Comparison of ENCODE assay signal across 9 cellular contexts in genomic region chr22:28917747-28918543, GRCh38. TPM values are rescaled to one million over a fixed set of nuclear protein-coding genes. Genes with fewer than 3 reads are reported as not detected.
DNase-seq lines count a peak whose midpoint lies in the region; ATAC-seq, FAIRE-seq and TF ChIP-seq lines count a peak whose summit lies in the region.
"Had no signal": no experiment of that assay in that cellular context is flagged by ENCODE, and none has a peak within 500 bp of the region (broad histone marks: within the 10 kb centered on the region; RNA-seq: fewer than 3 reads in every experiment).

No MANE protein-coding gene starts in this region.

- H3K27ac Mint-ChIP-seq in CD8-positive, alpha-beta memory T cell = no peak overlapping the region
- H3K27ac Mint-ChIP-seq: stimulated activated naive CD8-positive, alpha-beta T cell treated with anti-CD3 and anti-CD28 coated beads, Interleukin-15, Interleukin-2, amounts not matched to agents 100 ng/mL and 50 ng/mL, for 24 hours had no signal

- POLR2A ChIA-PET in HepG2 (lab: Yijun Ruan, JAX) = interaction anchor here (0.7 to 4.9 kb wide), 18 partner anchors 13 to 126 kb away, joined by 3 to 44 read pairs (median 3); partner anchors contain the start of gene ZNRF3
- POLR2A ChIA-PET in CD8-positive, alpha-beta memory T cell (lab: Charles Lee) = no interaction called here

- ATAC-seq in HepG2 (peak; percentile 72), upper lobe of right lung (peak; percentile 84), HG03045 (IDR thresholded peaks at IDR 0.05; ENCODE audit: unreplicated experiment) (no peak), GM18858 (IDR thresholded peaks at IDR 0.05; ENCODE audit: unreplicated experiment) (no peak)

- TF ChIP-seq EP300 in HepG2 (IDR thresholded peaks at IDR 0.05; ENCODE audit: low read depth in 2 of 2, low read length in 2 of 2) = peak in 1 of 2 experiments; percentile 91; a peak in 2 of 4 replicates
- TF ChIP-seq EP300 in HepG2 (CRISPR knock-in tag; IDR thresholded peaks at IDR 0.05; ENCODE audit: borderline replicate concordance) = peak; percentile 74; the same call in 1 of the 2 replicates

- H3K36me3 ChIP-seq in HepG2 (replicated peaks in 1 of 2; ENCODE audit: control insufficient read depth in 1 of 2, insufficient read depth in 2 of 2, low read length in 2 of 2) (peaks cover 5 to 6% of the 10 kb centered on the region in 2 experiments; a peak in 2 of 5 replicates), upper lobe of right lung (no peaks in the 10 kb centered on the region)
- H3K36me3 ChIP-seq in CD8-positive, alpha-beta memory T cell (ENCODE audit: insufficient read depth, low read length) = no peaks in the 10 kb centered on the region

- CTCF ChIA-PET in HepG2 (lab: Yijun Ruan, JAX; ENCODE audit: low intra/inter-chr PET ratio, low total read pairs) = no interaction called here
- CTCF ChIA-PET in CD8-positive, alpha-beta memory T cell (lab: Charles Lee) = no interaction called here

- peak overlapping the region in 1 of 7 donors; percentile 11 for H3K4me3 Mint-ChIP-seq in CD8-positive, alpha-beta memory T cell
- H3K4me3 Mint-ChIP-seq: stimulated activated naive CD8-positive, alpha-beta T cell treated with anti-CD3 and anti-CD28 coated beads, Interleukin-15, Interleukin-2, amounts not matched to agents 100 ng/mL and 50 ng/mL, for 24 hours had no signal

- H3K27me3 Mint-ChIP-seq in CD8-positive, alpha-beta memory T cell = peaks cover 3 to 28% of the 10 kb centered on the region in 2 donors

- H3K4me3 ChIP-seq in HepG2 (replicated peaks in 1 of 3; ENCODE audit: insufficient read depth in 1 of 3, low read depth in 2 of 3, low read length in 3 of 3) (peak overlapping the region in 1 of 3 experiments; percentile 44; a peak in 2 of 6 replicates), upper lobe of right lung (no peak overlapping the region)
- H3K4me3 ChIP-seq in CD8-positive, alpha-beta memory T cell (ENCODE audit: low read length) = no peak overlapping the region

- H4K20me1 ChIP-seq in HepG2 (ENCODE audit: insufficient read depth, low read length) = no peaks in the 10 kb centered on the region

- peak; percentile 23; the same call in 1 of the 2 replicates for TF ChIP-seq CTCF in HepG2 (CRISPR knock-in tag; IDR thresholded peaks at IDR 0.05)
- no peak for TF ChIP-seq CTCF in upper lobe of right lung (IDR thresholded peaks at IDR 0.05)

- H3K9ac ChIP-seq in HepG2 (ENCODE audit: insufficient read depth, low read depth, low read length) = peak overlapping the region; percentile 62

- peak; percentile 79 for FAIRE-seq in HepG2 (lab: Jason Lieb, UNC)

- H3K4me1 Mint-ChIP-seq in CD8-positive, alpha-beta memory T cell = no peaks in the 10 kb centered on the region

- H3K27me3 ChIP-seq in HepG2 (ENCODE audit: control insufficient read depth in 1 of 2, insufficient read depth in 2 of 2, low read length in 2 of 2) (no peaks in the 10 kb centered on the region), upper lobe of right lung (no peaks in the 10 kb centered on the region)
- peaks cover 3% of the 10 kb centered on the region for H3K27me3 ChIP-seq in CD8-positive, alpha-beta memory T cell (ENCODE audit: insufficient read depth, low read length, poor library complexity, severe bottlenecking)

- BruUV-seq in HepG2 (replicated peaks; lab: Mats Ljungman, UMichigan) = no TSS peak

- TF ChIP-seq POLR2A in HepG2 (IDR thresholded peaks at IDR 0.05; ENCODE audit: insufficient read depth in 1 of 2, low read depth in 2 of 2, low read length in 2 of 2) = 0 out of 4 replicates have a peak, but pooled peaks of 1 of the 2 experiments have one; percentile 18

- peak overlapping the region; percentile 81 for H3K27ac ChIP-seq in HepG2 (ENCODE audit: extremely low read length, insufficient read depth, low read length)
- peak overlapping the region; percentile 63 for H3K27ac ChIP-seq in upper lobe of right lung
- H3K27ac ChIP-seq in CD8-positive, alpha-beta memory T cell (ENCODE audit: low read depth, low read length) = no peak overlapping the region

- WGBS in HepG2 (ENCODE audit: low lambda C conversion rate) = 34% methylated on average over 10 of the region's 12 CpGs

- peaks cover 98% of the 10 kb centered on the region for H3K79me2 ChIP-seq in HepG2 (ENCODE audit: insufficient read depth, low read length)

- peaks cover 100% of the 10 kb centered on the region for H3K4me1 ChIP-seq in HepG2 (ENCODE audit: insufficient read depth, low read length)
- peaks cover 46% of the 10 kb centered on the region for H3K4me1 ChIP-seq in upper lobe of right lung
- H3K4me1 ChIP-seq in CD8-positive, alpha-beta memory T cell (ENCODE audit: insufficient read depth, low read length) = no peaks in the 10 kb centered on the region

- no peak overlapping the region for H2AFZ ChIP-seq in HepG2 (ENCODE audit: low read length)

- intact Hi-C loops in HepG2 (cut with micrococcal nuclease; ENCODE audit: unreplicated experiment) (loop anchor here (2.0 kb wide), 1 partner anchor 113 kb away; no protein-coding TSS in a partner anchor), upper lobe of right lung (cut with DNase I) (no loop called here)

- H3K9me3 Mint-ChIP-seq in CD8-positive, alpha-beta memory T cell = no peaks in the 10 kb centered on the region
- H3K9me3 Mint-ChIP-seq: stimulated activated naive CD8-positive, alpha-beta T cell treated with anti-CD3 and anti-CD28 coated beads, Interleukin-15, Interleukin-2, amounts not matched to agents 100 ng/mL and 50 ng/mL, for 24 hours had no signal

- in situ Hi-C loops in HepG2 (cut with HindIII; ENCODE audit: extremely low pct_ligation_motif_present, low pct_unique_long_range_greater_than_20kb) = loop anchor here (5.0 kb wide), 1 partner anchor 114 kb away; no protein-coding TSS in a partner anchor

- DNase-seq in NCI-H1417 (lab: John Stamatoyannopoulos, UW) = peak; percentile 51 to 76 (median 70)
- DNase-seq in astrocyte of the hippocampus (ENCODE audit: low read depth, low spot score) = peak; percentile 82
- DNase-seq in HepG2 (ENCODE audit: low spot score) = peak; percentile 86
- DNase-seq in upper lobe of right lung = peak; percentile 67
- no peak for DNase-seq in CD8-positive, alpha-beta memory T cell
- DNase-seq: HCEC 1CT had no signal

- H3K9me3 ChIP-seq in HepG2 (ENCODE audit: low read length) (no peaks in the 10 kb centered on the region), upper lobe of right lung (no peaks in the 10 kb centered on the region)
- no peaks in the 10 kb centered on the region for H3K9me3 ChIP-seq in CD8-positive, alpha-beta memory T cell (ENCODE audit: low read length)

- peak overlapping the region; percentile 63 for H3K4me2 ChIP-seq in HepG2 (ENCODE audit: low read depth, low read length)

- H3K36me3 Mint-ChIP-seq in CD8-positive, alpha-beta memory T cell = no peaks in the 10 kb centered on the region

- 0 out of 2 replicates have a peak, but pooled peaks have one; percentile 37 for TF ChIP-seq RAD21 in HepG2 (CRISPR knock-in tag; IDR thresholded peaks at IDR 0.05)

TF ChIP-seq in HepG2, 621 proteins besides CTCF, POLR2A, EP300 and RAD21 (continues in another document):
- TF ChIP-seq SATB2 (CRISPR knock-in tag; IDR thresholded peaks at IDR 0.05) (no peak), ZNF256 (CRISPR knock-in tag; conservative IDR thresholded peaks at IDR 0.05) (0 out of 2 replicates have a peak, but pooled peaks have one; percentile 15), ZNF691 (CRISPR knock-in tag; IDR thresholded peaks at IDR 0.05; ENCODE audit: borderline replicate concordance, low read depth) (no peak), PAF1 (CRISPR knock-in tag; IDR thresholded peaks at IDR 0.05) (no peak), PRPF4 (IDR thresholded peaks at IDR 0.05; ENCODE audit: low read depth, low read length, poor library complexity, severe bottlenecking) (peak; percentile 24), JUNB (CRISPR knock-in tag; IDR thresholded peaks at IDR 0.05; ENCODE audit: borderline replicate concordance) (peak; percentile 52; the same call in 1 of the 2 replicates), ASH2L (IDR thresholded peaks at IDR 0.05; ENCODE audit: insufficient read length, low read depth, low read length) (peak; percentile 36)

RNA-seq across cellular contexts. Expression of gene ZNRF3, which starts 34.6 kb away (rescaled TPM):
- total RNA-seq in HepG2 (2016; rRNA removed; fragmentation: Illumina TruSeq; extraction: Trizol) = 17.6 and 36.7 TPM in 2 replicates
- 6.8 and 7.3 TPM in 2 replicates for total RNA-seq in HepG2 (2016; cell fraction: cytosol; rRNA removed; fragmentation: Illumina TruSeq; extraction: Trizol; ENCODE audit: low read depth)
- total RNA-seq in HepG2 (2016; cell fraction: insoluble cytoplasmic fraction; rRNA removed; fragmentation: Illumina TruSeq; extraction: Trizol) = 15.3 and 36.6 TPM in 2 replicates
- total RNA-seq in HepG2 (2016; cell fraction: membrane; rRNA removed; fragmentation: Illumina TruSeq; extraction: Trizol) = 18.5 and 19.0 TPM in 2 replicates
- total RNA-seq in HepG2 (2016; cell fraction: nucleus; rRNA removed; fragmentation: Illumina TruSeq; extraction: Trizol) = 35.5 and 42.6 TPM in 2 replicates
- polyA plus RNA-seq in HepG2 (2011; rRNA removed) = 17.4 and 20.3 TPM in 2 replicates
- polyA plus RNA-seq in HepG2 (2011; cell fraction: cytosol; rRNA removed) = 12.9 and 24.5 TPM in 2 replicates
- 30.8 and 41.2 TPM in 2 replicates for polyA plus RNA-seq in HepG2 (2011; cell fraction: nucleus; rRNA removed)
- 19.0 and 20.9 TPM in 2 replicates for polyA plus RNA-seq in HepG2 (2012)
- 3.0 and 3.4 TPM in 2 replicates for polyA plus RNA-seq in HepG2 (2016; cell fraction: cytosol; fragmentation: Illumina TruSeq; extraction: Trizol; ENCODE audit: low read depth)
- 14.9 and 16.9 TPM in 2 replicates for polyA plus RNA-seq in HepG2 (2016; cell fraction: insoluble cytoplasmic fraction; fragmentation: Illumina TruSeq; extraction: Trizol; ENCODE audit: low read depth)
- 7.9 and 8.5 TPM in 2 replicates for polyA plus RNA-seq in HepG2 (2016; cell fraction: membrane; fragmentation: Illumina TruSeq; extraction: Trizol; ENCODE audit: low read depth)
- polyA plus RNA-seq in HepG2 (2016; cell fraction: nucleus; fragmentation: Illumina TruSeq; extraction: Trizol; ENCODE audit: insufficient read depth, low read depth) = 54.3 and 62.4 TPM in 2 replicates
- polyA minus RNA-seq in HepG2 (2011; rRNA and poly(A)+ RNA removed; ENCODE audit: low replicate concordance) = 2.0 and 68.2 TPM in 2 replicates
- polyA minus RNA-seq in HepG2 (2011; cell fraction: cytosol; rRNA and poly(A)+ RNA removed) = 28.7 and 38.5 TPM in 2 replicates
- 19.8 and 22.1 TPM in 2 replicates for polyA minus RNA-seq in HepG2 (2011; cell fraction: nucleus; rRNA and poly(A)+ RNA removed)
- 15.8 TPM for total RNA-seq in upper lobe of right lung
- total RNA-seq in CD8-positive, alpha-beta memory T cell = 1 to 10 TPM; 1.0 to 1.2 TPM
- 0.35 TPM for polyA plus RNA-seq in CD8-positive, alpha-beta memory T cell

Comparison
In these comparisons a context has a peak if more than half of its experiments do, and no peak if none do; other contexts are left out.
1. DNase-seq: peak in NCI-H1417 (3 of 3), astrocyte of the hippocampus (single experiment), HepG2 (single experiment) and upper lobe of right lung (single experiment); none in CD8-positive, alpha-beta memory T cell (0 of 5).
2. ATAC-seq: peak in HepG2 (single experiment) and upper lobe of right lung (single experiment); none in HG03045 (single experiment) and GM18858 (single experiment).